In genomic region chr18:54939375-54939917, GRCh38 we compare ENCODE assay signal across 1 cellular context.
TF ChIP-seq lines count a peak whose summit lies in the region.

No MANE protein-coding gene starts in this region.

TF ChIP-seq in K562, 482 proteins besides CTCF, POLR2A, EP300 and RAD21 (continued from another document):
- no peak for TF ChIP-seq GTF3C2 (IDR thresholded peaks at IDR 0.05; ENCODE audit: borderline replicate concordance, extremely low read depth, insufficient read length)
- no peak for TF ChIP-seq SPI1 (IDR thresholded peaks at IDR 0.05; ENCODE audit: borderline replicate concordance, low read depth, low read length)
- TF ChIP-seq RAD51 (IDR thresholded peaks at IDR 0.05; ENCODE audit: borderline replicate concordance, low read depth), result no peak
- TF ChIP-seq ZNF398 (CRISPR knock-in tag; IDR thresholded peaks at IDR 0.05), result no peak
- TF ChIP-seq NFE2 (IDR thresholded peaks at IDR 0.05; ENCODE audit: low read depth), result no peak
- TF ChIP-seq SNAPC5 (CRISPR knock-in tag; IDR thresholded peaks at IDR 0.05), result no peak
- no peak for TF ChIP-seq ZNF507 (tag; conservative IDR thresholded peaks at IDR 0.05)
- TF ChIP-seq JUN (IDR thresholded peaks at IDR 0.05; ENCODE audit: borderline replicate concordance, low read depth, low read length), result no peak
- TF ChIP-seq JUN (CRISPR knock-in tag; IDR thresholded peaks at IDR 0.05; ENCODE audit: borderline replicate concordance), result no peak
- no peak for TF ChIP-seq RBM17 (IDR thresholded peaks at IDR 0.05; ENCODE audit: borderline replicate concordance, low read depth, low read length)
- no peak for TF ChIP-seq SUPT5H (IDR thresholded peaks at IDR 0.05)
- TF ChIP-seq CREB3L1 (IDR thresholded peaks at IDR 0.05; ENCODE audit: borderline replicate concordance, low read depth), result no peak
- no peak for TF ChIP-seq UBTF (IDR thresholded peaks at IDR 0.05; ENCODE audit: borderline replicate concordance in 1 of 2, low read depth in 2 of 2, low read length in 2 of 2)
- no peak for TF ChIP-seq TCFL5 (CRISPR knock-in tag; conservative IDR thresholded peaks at IDR 0.05)
- no peak for TF ChIP-seq POLR2AphosphoS2 (IDR thresholded peaks at IDR 0.05; ENCODE audit: low read length)
- 0 out of 2 replicates have a peak, but pooled peaks have one; percentile 8 for TF ChIP-seq ATF3 (IDR thresholded peaks at IDR 0.05)
- no peak for TF ChIP-seq ATF3 (CRISPR knock-in tag; conservative IDR thresholded peaks at IDR 0.05)
- no peak for TF ChIP-seq TBL1XR1 (IDR thresholded peaks at IDR 0.05; ENCODE audit: low read length in 2 of 2)
- TF ChIP-seq ZBTB43 (CRISPR knock-in tag; IDR thresholded peaks at IDR 0.05), result no peak
- TF ChIP-seq KDM1A (IDR thresholded peaks at IDR 0.05), result peak; percentile 28 to 55; a peak in 3 of 4 replicates
- TF ChIP-seq ZNF280B (CRISPR knock-in tag; IDR thresholded peaks at IDR 0.05), result no peak
TF ChIP-seq in K562: peak in this region for 4.
